8 cellular contexts compared by ENCODE assay signal in the genomic region with DNA sequence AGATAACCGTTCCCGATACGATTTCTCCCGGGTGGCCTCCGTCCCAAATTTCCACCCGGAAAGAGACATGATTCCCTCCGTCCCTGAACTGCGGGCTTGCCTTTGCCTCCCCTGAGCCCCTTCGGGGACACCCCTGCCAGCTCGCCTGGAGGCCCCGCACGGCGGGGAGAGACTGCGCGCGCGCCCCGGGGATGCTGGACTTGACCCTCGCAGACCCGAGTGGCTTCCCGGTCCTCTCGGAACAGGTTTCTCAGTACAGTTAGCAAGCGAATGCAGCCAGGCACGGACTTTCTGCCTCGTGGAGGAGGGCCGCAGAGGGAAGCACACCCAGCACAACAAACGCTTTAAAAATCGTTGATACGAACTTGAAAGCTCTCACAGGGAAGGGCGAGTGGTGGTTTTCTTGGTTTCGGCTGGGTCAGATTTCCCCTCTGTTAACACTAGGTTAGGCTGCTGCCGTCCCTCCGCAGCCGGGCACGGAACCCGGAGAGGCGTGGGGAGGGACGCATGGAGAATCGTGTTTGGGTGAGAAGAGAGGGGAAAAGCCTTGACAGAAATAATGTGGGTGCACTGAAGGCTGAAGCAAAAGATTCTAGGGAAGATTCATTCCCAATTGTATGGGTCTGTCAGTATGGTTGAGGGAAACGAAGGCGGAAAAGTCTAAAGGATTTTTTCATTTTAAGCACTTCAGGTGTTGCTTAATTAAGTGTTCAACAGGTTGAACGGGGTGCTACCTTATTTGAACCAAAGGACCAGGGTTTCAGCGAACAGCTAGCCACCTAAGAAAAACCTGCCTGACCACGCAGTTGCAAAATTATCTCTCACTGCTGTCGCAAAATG. TPM values are rescaled to one million over a fixed set of nuclear protein-coding genes. Genes with fewer than 3 reads are reported as not detected.
DNase-seq lines count a peak whose midpoint lies in the region; ATAC-seq and TF ChIP-seq lines count a peak whose summit lies in the region.

No MANE protein-coding gene starts in this region.

- H3K4me3 ChIP-seq in cardiac muscle cell (peak overlapping the region; percentile 61), trophoblast cell (ENCODE audit: low read depth, low read length) (peak overlapping the region; percentile 50)

- H4K8ac ChIP-seq in trophoblast cell (ENCODE audit: low read depth, low read length): no peak overlapping the region

- peak overlapping the region; percentile 79 for H3K4me3 Mint-ChIP-seq in activated CD8-positive, alpha-beta memory T cell treated with anti-CD3 and anti-CD28 coated beads, Interleukin-2, amount 10 ng/mL, durations not matched to agents 7 days and 5 days

- no peaks in the 10 kb centered on the region for H3K9me3 ChIP-seq in cardiac muscle cell (ENCODE audit: low read depth)
- peaks cover 5% of the 10 kb centered on the region for H3K9me3 ChIP-seq in trophoblast cell (ENCODE audit: insufficient read depth, low read depth, low read length)

- no peak overlapping the region for H3K14ac ChIP-seq in trophoblast cell (ENCODE audit: low read length)

- no peaks in the 10 kb centered on the region for H3K79me1 ChIP-seq in trophoblast cell (ENCODE audit: low read length)

- in situ Hi-C loops in KBM-7 (cut with MboI; ENCODE audit: low pct_unique_long_range_greater_than_20kb, low sequenced_read_pairs): no loop called here

- ATAC-seq in Right ventricle myocardium inferior (no peak), foreskin keratinocyte (peak; percentile 2), GM21515 (IDR thresholded peaks at IDR 0.05; ENCODE audit: unreplicated experiment) (no peak)
- ATAC-seq in activated CD8-positive, alpha-beta memory T cell treated with anti-CD3 and anti-CD28 coated beads, Interleukin-2, amount 10 ng/mL, durations not matched to agents 7 days and 5 days: peak; percentile 28

- H2BK5ac ChIP-seq in trophoblast cell (ENCODE audit: low read depth, low read length, poor library complexity): no peak overlapping the region

- WGBS in trophoblast cell (ENCODE audit: extremely low coverage, insufficient coverage, insufficient read length): no CpG with 5 or more reads among the region's 45 CpGs

- H3K27me3 ChIP-seq in cardiac muscle cell (peaks cover 42% of the 10 kb centered on the region), foreskin keratinocyte (peaks cover 70% of the 10 kb centered on the region), trophoblast cell (ENCODE audit: insufficient read depth, low read length) (peaks cover 33% of the 10 kb centered on the region)

- H2BK12ac ChIP-seq in trophoblast cell (ENCODE audit: low read length): no peak overlapping the region

- no peaks in the 10 kb centered on the region for H3K36me3 ChIP-seq in cardiac muscle cell
- H3K36me3 ChIP-seq in trophoblast cell (ENCODE audit: control insufficient read depth in 1 of 2, insufficient read depth in 2 of 2, low read length in 2 of 2): no peaks in the 10 kb centered on the region

- H3K23ac ChIP-seq in trophoblast cell (ENCODE audit: low read length): no peak overlapping the region

- no peak for TF ChIP-seq CTCF in cardiac muscle cell (IDR thresholded peaks at IDR 0.05; ENCODE audit: low read depth, low read length)
- no peak for TF ChIP-seq CTCF in foreskin keratinocyte (conservative IDR thresholded peaks at IDR 0.05)

- H3K79me2 ChIP-seq in trophoblast cell (ENCODE audit: control insufficient read depth, insufficient read depth, low read length, poor library complexity): no peaks in the 10 kb centered on the region

- H3K18ac ChIP-seq in trophoblast cell (ENCODE audit: low read length): no peak overlapping the region

- H3K4me2 ChIP-seq in trophoblast cell (ENCODE audit: low read length): peak overlapping the region; percentile 97

- H3K4ac ChIP-seq in trophoblast cell (ENCODE audit: low read depth, low read length): no peak overlapping the region

- intact Hi-C loops in Right ventricle myocardium inferior (cut with DNase I): loop anchor here (5.0 kb wide), 2 partner anchors 44 to 196 kb away; a partner anchor contains a TSS

- peak overlapping the region; percentile 8 for H2AFZ ChIP-seq in trophoblast cell (ENCODE audit: insufficient read depth, low read length, poor library complexity)

- H3K36me3 Mint-ChIP-seq in activated CD8-positive, alpha-beta memory T cell treated with anti-CD3 and anti-CD28 coated beads, Interleukin-2, amount 10 ng/mL, durations not matched to agents 7 days and 5 days: peaks cover 8% of the 10 kb centered on the region

- no peak overlapping the region for H4K12ac ChIP-seq in trophoblast cell (ENCODE audit: low read depth, low read length)

- DNase-seq in cardiac muscle cell (ENCODE audit: low read depth in 1 of 2, low spot score in 1 of 2) (peak in 1 of 2 donors; percentile 52), Right ventricle myocardium inferior (ENCODE audit: missing footprints) (no peak), KBM-7 (peak; percentile 43), foreskin keratinocyte (no peak), trophoblast cell (peak; percentile 49 to 76), amygdala (lab: John Stamatoyannopoulos, UW) (no peak)
- DNase-seq in activated CD8-positive, alpha-beta memory T cell treated with anti-CD3 and anti-CD28 coated beads, Interleukin-2, amount 10 ng/mL, durations not matched to agents 7 days and 5 days: peak; percentile 51

- no peaks in the 10 kb centered on the region for H3K9me3 Mint-ChIP-seq in activated CD8-positive, alpha-beta memory T cell treated with anti-CD3 and anti-CD28 coated beads, Interleukin-2, amount 10 ng/mL, durations not matched to agents 7 days and 5 days (ENCODE audit: low read depth)

- peaks cover 18% of the 10 kb centered on the region for H3K4me1 ChIP-seq in cardiac muscle cell (ENCODE audit: low read depth)
- peaks cover 5% of the 10 kb centered on the region for H3K4me1 ChIP-seq in foreskin keratinocyte
- peaks cover 7 to 12% of the 10 kb centered on the region in 2 experiments for H3K4me1 ChIP-seq in trophoblast cell (ENCODE audit: control insufficient read depth in 1 of 2, insufficient read depth in 2 of 2, low read length in 2 of 2)

- H3K27ac Mint-ChIP-seq in activated CD8-positive, alpha-beta memory T cell treated with anti-CD3 and anti-CD28 coated beads, Interleukin-2, amount 10 ng/mL, durations not matched to agents 7 days and 5 days: peak overlapping the region; percentile 33

- peaks cover 55% of the 10 kb centered on the region for H3K4me1 Mint-ChIP-seq in activated CD8-positive, alpha-beta memory T cell treated with anti-CD3 and anti-CD28 coated beads, Interleukin-2, amount 10 ng/mL, durations not matched to agents 7 days and 5 days

- H3K27me3 Mint-ChIP-seq in activated CD8-positive, alpha-beta memory T cell treated with anti-CD3 and anti-CD28 coated beads, Interleukin-2, amount 10 ng/mL, durations not matched to agents 7 days and 5 days: peaks cover 58% of the 10 kb centered on the region

- no peak overlapping the region for H3K9ac ChIP-seq in trophoblast cell (ENCODE audit: low read length)

- H2AK5ac ChIP-seq in trophoblast cell (ENCODE audit: low read length): no peak overlapping the region

- H3K27ac ChIP-seq in cardiac muscle cell: no peak overlapping the region
- no peak overlapping the region for H3K27ac ChIP-seq in foreskin keratinocyte
- no peak overlapping the region for H3K27ac ChIP-seq in trophoblast cell (ENCODE audit: low read depth, low read length)

- no peak overlapping the region for H4K91ac ChIP-seq in trophoblast cell (ENCODE audit: low read depth, low read length)

- H2BK120ac ChIP-seq in trophoblast cell (ENCODE audit: insufficient read depth, low read length, poor library complexity): no peak overlapping the region

- CTCF ChIA-PET in activated CD8-positive, alpha-beta memory T cell treated with anti-CD3 and anti-CD28 coated beads, Interleukin-2, amount 10 ng/mL, durations not matched to agents 7 days and 5 days (lab: Charles Lee): interaction anchor here (1.0 to 4.6 kb wide), 12 partner anchors 10 to 258 kb away, joined by 3 to 25 read pairs (median 4); a partner anchor contains a TSS

RNA-seq across cellular contexts. Expression of a gene that starts 0.9 kb away (rescaled TPM):
- total RNA-seq in cardiac muscle cell (0.56 and 1.2 TPM in 2 replicates), Right ventricle myocardium inferior (1.1 TPM), foreskin keratinocyte (0.63 and 1.1 TPM in 2 replicates)
- polyA plus RNA-seq in cardiac muscle cell (0.66 and 1.4 TPM in 2 replicates), foreskin keratinocyte (0.39 and 0.58 TPM in 2 replicates)
- 1 to 10 TPM; 8.0 to 9.7 TPM for total RNA-seq in activated CD8-positive, alpha-beta memory T cell treated with anti-CD3 and anti-CD28 coated beads, Interleukin-2, amount 10 ng/mL, durations not matched to agents 7 days and 5 days
- 0.12 and 0.19 TPM in 2 replicates for polyA plus RNA-seq in trophoblast cell (2013)

Comparison
In these comparisons a context has a peak if more than half of its experiments do, and no peak if none do; other contexts are left out.
1. DNase-seq: peak in KBM-7 (single experiment), activated CD8-positive, alpha-beta memory T cell treated with anti-CD3 and anti-CD28 coated beads, Interleukin-2, amount 10 ng/mL, durations not matched to agents 7 days and 5 days (single experiment) and trophoblast cell (2 of 2); none in Right ventricle myocardium inferior (single experiment), foreskin keratinocyte (0 of 2) and amygdala (0 of 56).
2. ATAC-seq: peak in activated CD8-positive, alpha-beta memory T cell treated with anti-CD3 and anti-CD28 coated beads, Interleukin-2, amount 10 ng/mL, durations not matched to agents 7 days and 5 days (single experiment) and foreskin keratinocyte (single experiment); none in Right ventricle myocardium inferior (single experiment) and GM21515 (single experiment).